Comparison of ENCODE assay signal across 14 cellular contexts in the genomic region with DNA sequence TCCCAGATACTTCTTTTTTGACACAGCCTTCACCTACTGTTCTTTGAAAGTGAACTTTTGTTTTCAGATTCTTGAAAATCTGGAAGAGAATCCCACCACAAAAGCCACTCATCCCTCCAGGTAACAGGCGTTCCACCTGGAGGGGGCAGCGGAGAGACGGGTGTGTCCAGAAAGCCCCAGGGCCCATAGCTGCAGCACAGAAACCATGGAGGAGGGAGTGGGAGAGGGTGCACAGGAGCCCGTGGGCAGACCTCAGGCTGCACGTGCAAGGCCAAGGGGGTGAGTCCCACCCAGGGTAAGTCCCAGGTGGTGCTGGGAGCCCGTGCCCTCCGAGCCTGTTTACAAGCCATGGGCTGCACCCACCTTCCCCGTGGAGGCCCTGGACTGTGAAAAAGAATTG.
DNase-seq lines count a peak whose midpoint lies in the region; ATAC-seq and TF ChIP-seq lines count a peak whose summit lies in the region.
"Had no signal": no experiment of that assay in that cellular context is flagged by ENCODE, and none has a peak within 500 bp of the region (broad histone marks: within the 10 kb centered on the region; RNA-seq: fewer than 3 reads in every experiment).

No MANE protein-coding gene starts in this region.

- no peak for TF ChIP-seq POLR2A in right lobe of liver (IDR thresholded peaks at IDR 0.05)

- in situ Hi-C loops in GM13977 (cut with MboI; ENCODE audit: low pct_unique_long_range_greater_than_20kb, low sequenced_read_pairs, unreplicated experiment) (no loop called here), astrocyte of the spinal cord (cut with HindIII; ENCODE audit: low sequenced_read_pairs) (no loop called here)

- H3K27ac ChIP-seq in 22Rv1 (no peak overlapping the region), right lobe of liver (peak overlapping the region; percentile 90 to 96 (median 96))
- H3K27ac ChIP-seq: vagina had no signal

- CTCF ChIA-PET in Calu3 (lab: Charles Lee): no interaction called here

- H3K27me3 ChIP-seq in right lobe of liver: no peaks in the 10 kb centered on the region
- H3K27me3 ChIP-seq: vagina had no signal

- H3K9me3 Mint-ChIP-seq in Calu3 (ENCODE audit: low read depth, unreplicated experiment): no peaks in the 10 kb centered on the region

- no peaks in the 10 kb centered on the region for H3K36me3 Mint-ChIP-seq in Calu3 (ENCODE audit: insufficient read depth, unreplicated experiment)

- H3K9me3 ChIP-seq in right lobe of liver: no peaks in the 10 kb centered on the region
- H3K9me3 ChIP-seq: vagina had no signal

- 87% methylated on average over 4 of the region's 8 CpGs for WGBS in right lobe of liver (ENCODE audit: insufficient coverage, low coverage, low lambda C conversion rate, missing lambda C conversion rate)

- H3K4me1 Mint-ChIP-seq in Calu3 (ENCODE audit: low read depth, unreplicated experiment): no peaks in the 10 kb centered on the region

- H3K4me3 Mint-ChIP-seq in Calu3 (ENCODE audit: low read depth, unreplicated experiment): no peak overlapping the region

- peaks cover 0 to 52% (median 25%) of the 10 kb centered on the region in 4 donors for H3K4me1 ChIP-seq in right lobe of liver

- DNase-seq in GM13977 (ENCODE audit: low spot score) (no peak), astrocyte of the spinal cord (ENCODE audit: low read depth, low spot score) (no peak), right lobe of liver (no peak), Calu3 (no peak), NCI-H1417 treated with DMSO at 0.1 percent for 48 hours (lab: John Stamatoyannopoulos, UW) (no peak)
- DNase-seq: activated CD4-positive, alpha-beta T cell treated with anti-CD3 and anti-CD28 coated beads for 1 hour; activated T-cell treated with anti-CD3 and anti-CD28 coated beads, Interleukin-2, amount 50 U/mL, for 1 hour; effector CD8-positive, alpha-beta T cell; NCI-H2029; stimulated activated CD4-positive, alpha-beta T cell treated with anti-CD3 and anti-CD28 coated beads, Interleukin-12 subunit alpha, Interleukin-12 subunit beta, amount 100 ng/mL, for 4 hours had no signal

- TF ChIP-seq CTCF in 22Rv1 (IDR thresholded peaks at IDR 0.05): peak; percentile 44
- TF ChIP-seq CTCF in GM13977 (IDR thresholded peaks at IDR 0.05; ENCODE audit: extremely low read depth, insufficient read depth, missing control alignments): peak; percentile 24
- TF ChIP-seq CTCF in astrocyte of the spinal cord (IDR thresholded peaks at IDR 0.05; ENCODE audit: low read depth, low read length): peak; percentile 20
- TF ChIP-seq CTCF in right lobe of liver (IDR thresholded peaks at IDR 0.05): no peak
- TF ChIP-seq CTCF in Calu3 (IDR thresholded peaks at IDR 0.05; ENCODE audit: unreplicated experiment): no peak

- no peak for ATAC-seq in right lobe of liver
- no peak for ATAC-seq in HG02588 (IDR thresholded peaks at IDR 0.05; ENCODE audit: unreplicated experiment)
- no peak for ATAC-seq in HG02759 (IDR thresholded peaks at IDR 0.05; ENCODE audit: unreplicated experiment)

- intact Hi-C loops in right lobe of liver (cut with DNase I): no loop called here
- intact Hi-C loops in Calu3 (cut with micrococcal nuclease; ENCODE audit: unreplicated experiment): no loop called here

- no TSS peak for BruUV-seq in Calu3 (replicated peaks; lab: Mats Ljungman, UMichigan)

- no peaks in the 10 kb centered on the region for H3K36me3 ChIP-seq in right lobe of liver
- H3K36me3 ChIP-seq: vagina had no signal

- no peak overlapping the region for H3K4me3 ChIP-seq in astrocyte of the spinal cord (ENCODE audit: low read depth, low read length)
- no peak overlapping the region for H3K4me3 ChIP-seq in right lobe of liver
- H3K4me3 ChIP-seq: vagina had no signal

- H3K27me3 Mint-ChIP-seq in Calu3 (ENCODE audit: unreplicated experiment): no peaks in the 10 kb centered on the region

- H3K27ac Mint-ChIP-seq in Calu3 (ENCODE audit: unreplicated experiment): no peak overlapping the region

Comparison
In these comparisons a context has a peak if more than half of its experiments do, and no peak if none do; other contexts are left out.
1. CTCF ChIP-seq: peak in 22Rv1 (single experiment), GM13977 (single experiment) and astrocyte of the spinal cord (single experiment); none in right lobe of liver (0 of 4) and Calu3 (single experiment).